In genomic region chr3:129226374-129226773, GRCh38 we compare ENCODE assay signal across 8 cellular contexts. TPM values are rescaled to one million over a fixed set of nuclear protein-coding genes. Genes with fewer than 3 reads are reported as not detected.
DNase-seq lines count a peak whose midpoint lies in the region; ATAC-seq and TF ChIP-seq lines count a peak whose summit lies in the region.

No MANE protein-coding gene starts in this region.

- peaks cover 4 to 52% (median 15%) of the 10 kb centered on the region in 4 donors for H3K4me1 Mint-ChIP-seq in naive thymus-derived CD8-positive, alpha-beta T cell

- in situ Hi-C loops in gastrocnemius medialis (cut with MboI; ENCODE audit: low sequenced_read_pairs in 4 of 4) = no loop called here

- intact Hi-C loops in gastrocnemius medialis (cut with DNase I; ENCODE audit: low total_unique reads) = loop anchor here (2.0 to 5.0 kb wide), 2 partner anchors 18 to 424 kb away; no protein-coding TSS in a partner anchor

- no peaks in the 10 kb centered on the region for H3K9me3 Mint-ChIP-seq in naive thymus-derived CD8-positive, alpha-beta T cell

- no peaks in the 10 kb centered on the region for H3K27me3 Mint-ChIP-seq in naive thymus-derived CD8-positive, alpha-beta T cell

- H3K9me3 ChIP-seq in SJSA1 (replicated peaks) (no peaks in the 10 kb centered on the region), gastrocnemius medialis (no peaks in the 10 kb centered on the region)

- H3K27me3 ChIP-seq in SJSA1 (replicated peaks) (no peaks in the 10 kb centered on the region), gastrocnemius medialis (no peaks in the 10 kb centered on the region)

- TF ChIP-seq POLR2A in gastrocnemius medialis (IDR thresholded peaks at IDR 0.05) = peak in 1 of 2 donors; percentile 44

- H3K27ac ChIP-seq in SJSA1 (peak overlapping the region; percentile 27; the same call in 1 of the 2 replicates), gastrocnemius medialis (peak overlapping the region; percentile 84 to 97 (median 94))

- POLR2A ChIA-PET in naive thymus-derived CD8-positive, alpha-beta T cell (lab: Charles Lee) = interaction anchor here (1.2 kb wide), 1 partner anchor 42 kb away, joined by 3 read pairs; the partner anchor contains the start of gene CNBP

- H3K4me3 Mint-ChIP-seq in naive thymus-derived CD8-positive, alpha-beta T cell = peak overlapping the region in 2 of 10 donors; percentile 23 to 32

- no peak overlapping the region for H3K4me3 ChIP-seq in SJSA1
- no peak overlapping the region for H3K4me3 ChIP-seq in fibroblast of villous mesenchyme (ENCODE audit: low read depth, low read length)
- H3K4me3 ChIP-seq in gastrocnemius medialis = peak overlapping the region in 3 of 4 donors; percentile 17 to 36 (median 23)

- peak overlapping the region in 5 of 10 donors; percentile 27 to 69 (median 52) for H3K27ac Mint-ChIP-seq in naive thymus-derived CD8-positive, alpha-beta T cell

- H3K36me3 Mint-ChIP-seq in naive thymus-derived CD8-positive, alpha-beta T cell = no peaks in the 10 kb centered on the region

- TF ChIP-seq CTCF in fibroblast of villous mesenchyme (IDR thresholded peaks at IDR 0.05; ENCODE audit: insufficient read depth, low read depth, low read length) (no peak), gastrocnemius medialis (IDR thresholded peaks at IDR 0.05 in 4 of 5, conservative IDR thresholded peaks at IDR 0.05 in 1 of 5) (no peak)

- DNase-seq in GF-D8 (lab: John Stamatoyannopoulos, UW) = peak; percentile 29
- DNase-seq in SJSA1 (ENCODE audit: low read depth in 1 of 2, low spot score in 2 of 2) = peak; percentile 81 to 87
- peak; percentile 96 for DNase-seq in fibroblast of villous mesenchyme (ENCODE audit: low read depth)
- DNase-seq in gastrocnemius medialis = peak; percentile 98 to 99
- no peak for DNase-seq in naive thymus-derived CD8-positive, alpha-beta T cell
- DNase-seq in NCI-H1694 treated with DMSO at 0.1 percent for 48 hours (lab: John Stamatoyannopoulos, UW) = no peak
- no peak for DNase-seq in activated naive CD4-positive, alpha-beta T cell treated with anti-CD3 and anti-CD28 coated beads, Interleukin-2, amount 50 U/mL, for 16 hours

- no peaks in the 10 kb centered on the region for H3K36me3 ChIP-seq in SJSA1
- no peaks in the 10 kb centered on the region for H3K36me3 ChIP-seq in gastrocnemius medialis

- H3K4me1 ChIP-seq in SJSA1 (replicated peaks) = peaks cover 47% of the 10 kb centered on the region
- H3K4me1 ChIP-seq in gastrocnemius medialis = peaks cover 48 to 52% of the 10 kb centered on the region in 2 donors

- peak; percentile 79 to 83 for ATAC-seq in gastrocnemius medialis
- ATAC-seq in HG03196 (IDR thresholded peaks at IDR 0.05; ENCODE audit: unreplicated experiment) = no peak
- ATAC-seq in naive thymus-derived CD8-positive, alpha-beta T cell = no peak

RNA-seq across cellular contexts. Expression of gene COPG1, which starts 23.0 kb away (rescaled TPM):
- total RNA-seq in SJSA1 (2014; rRNA removed; shearing (Covaris generic)) = 191 and 235 TPM in 2 replicates
- total RNA-seq in fibroblast of villous mesenchyme (371 and 402 TPM in 2 replicates), gastrocnemius medialis (100 to 1,000 TPM in 1 of 4 donors, 10 to 100 TPM in 3; 59.7 to 101 (median 79.8) TPM)
- 100 to 1,000 TPM; 106 to 113 TPM for total RNA-seq in naive thymus-derived CD8-positive, alpha-beta T cell
- 10 to 100 TPM; 54.0 to 75.5 (median 58.5) TPM for polyA plus RNA-seq in naive thymus-derived CD8-positive, alpha-beta T cell

RNA-seq across cellular contexts. Expression of gene CNBP, which starts 42.7 kb away (rescaled TPM):
- total RNA-seq in SJSA1 (2014; rRNA removed; shearing (Covaris generic)) = 215 and 258 TPM in 2 replicates
- total RNA-seq in fibroblast of villous mesenchyme (197 and 202 TPM in 2 replicates), gastrocnemius medialis (1,000 to 10,000 TPM in 2 of 4 donors, 100 to 1,000 TPM in 2; 784 to 1,263 (median 979) TPM)
- total RNA-seq in naive thymus-derived CD8-positive, alpha-beta T cell = 100 to 1,000 TPM; 403 to 421 TPM
- polyA plus RNA-seq in naive thymus-derived CD8-positive, alpha-beta T cell = 100 to 1,000 TPM; 843 to 960 (median 927) TPM

RNA-seq across cellular contexts. Expression of gene HMCES, which starts 52.3 kb away (rescaled TPM):
- total RNA-seq in SJSA1 (2014; rRNA removed; shearing (Covaris generic)) = 22.2 and 25.6 TPM in 2 replicates
- 18.0 and 29.4 TPM in 2 replicates for total RNA-seq in fibroblast of villous mesenchyme
- total RNA-seq in gastrocnemius medialis = 10 to 100 TPM; 24.7 to 35.2 (median 29.5) TPM
- total RNA-seq in naive thymus-derived CD8-positive, alpha-beta T cell = 10 to 100 TPM; 54.5 to 62.2 TPM
- polyA plus RNA-seq in naive thymus-derived CD8-positive, alpha-beta T cell = 100 to 1,000 TPM in 1 of 3 donors, 10 to 100 TPM in 2; 82.2 to 112 (median 83.9) TPM

Comparison
In these comparisons a context has a peak if more than half of its experiments do, and no peak if none do; other contexts are left out.
1. DNase-seq: peak in GF-D8 (single experiment), SJSA1 (2 of 2), fibroblast of villous mesenchyme (single experiment) and gastrocnemius medialis (2 of 2); none in naive thymus-derived CD8-positive, alpha-beta T cell (0 of 10), NCI-H1694 treated with DMSO at 0.1 percent for 48 hours (single experiment) and activated naive CD4-positive, alpha-beta T cell treated with anti-CD3 and anti-CD28 coated beads, Interleukin-2, amount 50 U/mL, for 16 hours (single experiment).
2. H3K4me3 ChIP-seq: peak in gastrocnemius medialis (3 of 4); none in SJSA1 (single experiment) and fibroblast of villous mesenchyme (single experiment).
3. ATAC-seq: peak in gastrocnemius medialis (2 of 2); none in HG03196 (single experiment) and naive thymus-derived CD8-positive, alpha-beta T cell (0 of 2).